Comparison of ENCODE assay signal across 20 cellular contexts in the genomic region with DNA sequence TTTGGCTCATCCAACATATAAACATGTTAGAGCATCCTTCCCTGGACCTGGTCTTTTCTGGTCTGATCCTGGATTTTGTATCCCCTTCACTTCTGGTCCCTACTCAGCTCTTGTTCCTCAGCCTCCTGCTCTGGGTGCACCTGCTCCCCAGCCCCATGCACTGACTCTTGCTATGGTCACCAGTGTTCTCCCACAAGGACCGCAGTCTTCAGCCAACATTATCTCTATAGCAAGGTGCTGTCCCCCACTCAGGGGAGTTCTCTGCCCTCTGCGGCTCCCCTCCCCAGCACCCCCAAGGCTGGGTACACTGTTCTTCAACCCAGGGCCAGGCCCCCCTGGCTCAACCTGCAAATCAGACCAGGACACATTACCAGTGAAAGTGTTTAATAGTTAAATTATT.
DNase-seq lines count a peak whose midpoint lies in the region; ATAC-seq and TF ChIP-seq lines count a peak whose summit lies in the region.
"Had no signal": no experiment of that assay in that cellular context is flagged by ENCODE, and none has a peak within 500 bp of the region (broad histone marks: within the 10 kb centered on the region; RNA-seq: fewer than 3 reads in every experiment).

No MANE protein-coding gene starts in this region.

- WGBS in endodermal cell (ENCODE audit: insufficient coverage in 1 of 2, insufficient read length in 1 of 2), 2 experiments: 96% methylated on average over 2 of the region's 2 CpGs; no CpG with 5 or more reads in 1 of the 2 experiments

- H3K9me3 Mint-ChIP-seq in endodermal cell (no peaks in the 10 kb centered on the region), T-cell (no peaks in the 10 kb centered on the region)
- H3K9me3 Mint-ChIP-seq: CD14-positive monocyte; CD4-positive, alpha-beta memory T cell had no signal

- H3K27me3 Mint-ChIP-seq in endodermal cell (ENCODE audit: insufficient read depth) (no peaks in the 10 kb centered on the region), T-cell (no peaks in the 10 kb centered on the region)
- H3K27me3 Mint-ChIP-seq: CD4-positive, alpha-beta memory T cell had no signal

- ATAC-seq in T-cell (replicated peaks in 1 of 4): no peak
- no peak for ATAC-seq in HG02763 (IDR thresholded peaks at IDR 0.05; ENCODE audit: unreplicated experiment)
- ATAC-seq: A549, GM12878 had no signal

- TF ChIP-seq CTCF in GM13977 (IDR thresholded peaks at IDR 0.05; ENCODE audit: extremely low read depth, insufficient read depth, missing control alignments): no peak
- no peak for TF ChIP-seq CTCF in endodermal cell (conservative IDR thresholded peaks at IDR 0.05)

- H3K4me1 Mint-ChIP-seq in endodermal cell: peaks cover 6% of the 10 kb centered on the region
- no peaks in the 10 kb centered on the region for H3K4me1 Mint-ChIP-seq in T-cell
- H3K4me1 Mint-ChIP-seq: CD14-positive monocyte; CD4-positive, alpha-beta memory T cell had no signal

- H3K9ac ChIP-seq in endodermal cell (ENCODE audit: extremely low read depth, low read length, poor library complexity, severe bottlenecking): no peak overlapping the region
- H3K9ac ChIP-seq: BLaER1 had no signal

- H3K27me3 ChIP-seq in endodermal cell (ENCODE audit: control insufficient read depth, insufficient read depth, low read length, poor library complexity, severe bottlenecking): no peaks in the 10 kb centered on the region
- H3K27me3 ChIP-seq: BLaER1 had no signal

- no peaks in the 10 kb centered on the region for H3K4me1 ChIP-seq in endodermal cell (ENCODE audit: control insufficient read depth, insufficient read depth, low read length)
- H3K4me1 ChIP-seq: A549, HAP-1 had no signal

- DNase-seq in activated CD8-positive, alpha-beta memory T cell treated with anti-CD3 and anti-CD28 coated beads for 24 hours: peak; percentile 24
- DNase-seq in activated CD8-positive, alpha-beta memory T cell treated with anti-CD3 and anti-CD28 coated beads, Interleukin-2, amount 50 U/mL, for 48 hours: no peak
- DNase-seq in GM13977 (ENCODE audit: low spot score) (peak; percentile 2), endodermal cell (peak; percentile 22), posterior vena cava (ENCODE audit: low spot score) (peak; percentile 36), T-cell (no peak), T-helper 2 cell (no peak)
- DNase-seq: CD4-positive, alpha-beta memory T cell; DMS 273 treated with DMSO at 0.1 percent for 48 hours; DMS53; DND-41; EL; IMR-90 had no signal

- H3K27ac ChIP-seq in endodermal cell (ENCODE audit: low read depth, low read length): no peak overlapping the region
- H3K27ac ChIP-seq: 22Rv1, A549, BLaER1 had no signal

- peaks cover 8% of the 10 kb centered on the region for H3K36me3 Mint-ChIP-seq in endodermal cell (ENCODE audit: low read depth)
- H3K36me3 Mint-ChIP-seq in T-cell: peaks cover 8% of the 10 kb centered on the region
- H3K36me3 Mint-ChIP-seq: CD14-positive monocyte had no signal

- in situ Hi-C loops in GM13977 (cut with MboI; ENCODE audit: low pct_unique_long_range_greater_than_20kb, low sequenced_read_pairs, unreplicated experiment): no loop called here

- H3K4me3 Mint-ChIP-seq in endodermal cell (no peak overlapping the region), T-cell (no peak overlapping the region)
- H3K4me3 Mint-ChIP-seq: CD14-positive monocyte; CD4-positive, alpha-beta memory T cell had no signal

- intact Hi-C loops in posterior vena cava (cut with DNase I): no loop called here

- CTCF ChIA-PET in T-cell (lab: Charles Lee): no interaction called here

- H3K4me3 ChIP-seq in endodermal cell (ENCODE audit: low read length): no peak overlapping the region
- H3K4me3 ChIP-seq: A549, BLaER1, GM12878, HAP-1 had no signal

- POLR2A ChIA-PET in T-cell (lab: Charles Lee): no interaction called here

- H3K9me3 ChIP-seq in endodermal cell (ENCODE audit: control insufficient read depth, low read length): no peaks in the 10 kb centered on the region
- H3K9me3 ChIP-seq: A549, BLaER1, HAP-1 had no signal

- no peak overlapping the region for H3K27ac Mint-ChIP-seq in endodermal cell
- H3K27ac Mint-ChIP-seq in T-cell: no peak overlapping the region
- H3K27ac Mint-ChIP-seq: CD14-positive monocyte had no signal

- no peaks in the 10 kb centered on the region for H3K36me3 ChIP-seq in endodermal cell (ENCODE audit: control insufficient read depth, insufficient read depth, low read length)
- H3K36me3 ChIP-seq: BLaER1, HAP-1 had no signal

Comparison
In these comparisons a context has a peak if more than half of its experiments do, and no peak if none do; other contexts are left out.
1. DNase-seq: peak in activated CD8-positive, alpha-beta memory T cell treated with anti-CD3 and anti-CD28 coated beads for 24 hours (single experiment), GM13977 (single experiment), endodermal cell (single experiment) and posterior vena cava (single experiment); none in activated CD8-positive, alpha-beta memory T cell treated with anti-CD3 and anti-CD28 coated beads, Interleukin-2, amount 50 U/mL, for 48 hours (single experiment), T-cell (0 of 34) and T-helper 2 cell (0 of 5).